9 cellular contexts compared by ENCODE assay signal in the genomic region with DNA sequence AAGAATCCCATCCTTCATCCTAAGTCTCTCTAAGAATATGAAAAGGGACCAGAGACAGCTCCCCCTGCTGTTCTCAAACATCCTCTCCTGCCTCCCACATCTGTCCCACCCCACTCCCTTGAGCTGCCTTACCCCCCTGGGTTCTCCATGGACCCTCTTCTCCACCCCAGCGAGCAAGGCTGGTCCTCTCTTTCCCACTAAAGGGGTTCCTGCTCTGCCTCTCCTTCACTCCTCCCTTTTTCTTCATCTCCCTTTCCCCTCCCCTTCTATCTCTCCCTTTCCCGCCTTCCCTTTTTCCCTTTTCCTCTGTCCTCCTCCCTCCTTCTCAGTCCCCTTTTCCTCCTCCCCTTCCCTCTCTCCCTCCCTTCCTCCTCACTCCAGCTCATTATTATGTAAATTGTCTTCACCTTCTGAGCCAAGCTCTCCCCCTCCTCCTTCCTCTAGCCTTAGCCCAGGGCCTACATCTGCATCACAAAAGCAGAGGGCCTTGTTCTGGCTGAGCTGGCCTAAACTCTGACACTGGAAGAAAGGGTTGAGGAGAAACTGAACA.
A peak's percentile ranks its signal among the peaks of the same experiment; 100 is the strongest.
DNase-seq lines count a peak whose midpoint lies in the region; ATAC-seq and TF ChIP-seq lines count a peak whose summit lies in the region.
"Had no signal": no experiment of that assay in that cellular context is flagged by ENCODE, and none has a peak within 500 bp of the region (broad histone marks: within the 10 kb centered on the region; RNA-seq: fewer than 3 reads in every experiment).

No MANE protein-coding gene starts in this region.

- TF ChIP-seq CTCF in heart left ventricle (IDR thresholded peaks at IDR 0.05) (peak in 8 of 12 donors; percentile 12 to 41 (median 20)), fibroblast of pulmonary artery (IDR thresholded peaks at IDR 0.05; ENCODE audit: low read length, missing control alignments) (peak; percentile 40)

- no peak overlapping the region for H3K4me3 ChIP-seq in heart left ventricle
- H3K4me3 ChIP-seq in fibroblast of pulmonary artery (replicated peaks; ENCODE audit: low read depth, low read length): no peak overlapping the region

- H3K4me1 ChIP-seq in heart left ventricle: peaks cover 0 to 10% (median 0%) of the 10 kb centered on the region in 12 donors

- no peak overlapping the region for H3K27ac ChIP-seq in heart left ventricle
- H3K27ac ChIP-seq in temporal lobe (ENCODE audit: low read depth, low read length): peak overlapping the region; percentile 86

- 79 to 91% (median 84%) methylated on average over 2 of the region's 2 CpGs for whole genome bisulfite sequencing in heart left ventricle, 4 donors

- intact Hi-C loops in heart left ventricle (cut with DNase I): no loop called here
- intact Hi-C loops in left ventricle myocardium superior (cut with micrococcal nuclease): no loop called here

- no peak for TF ChIP-seq POLR2A in heart left ventricle (IDR thresholded peaks at IDR 0.05)

- no peaks in the 10 kb centered on the region for H3K27me3 ChIP-seq in heart left ventricle

- H3K9me3 ChIP-seq in heart left ventricle: no peaks in the 10 kb centered on the region

- no peak for ATAC-seq in heart left ventricle
- no peak for ATAC-seq in left ventricle myocardium superior
- ATAC-seq in HG02623 (IDR thresholded peaks at IDR 0.05; ENCODE audit: unreplicated experiment): no peak

- DNase-seq in heart left ventricle (no peak), left ventricle myocardium superior (no peak), NCI-H82 treated with DMSO at 0.1 percent for 48 hours (lab: John Stamatoyannopoulos, UW; ENCODE audit: unreplicated experiment) (peak; percentile 1), fibroblast of pulmonary artery (ENCODE audit: low read depth) (no peak), cortex of kidney (lab: John Stamatoyannopoulos, UW) (no peak)
- DNase-seq in activated effector memory CD4-positive, alpha-beta T cell treated with Interleukin-2 at 50 U/mL for 16 hours: no peak
- DNase-seq: activated effector memory CD4-positive, alpha-beta T cell treated with anti-CD3 and anti-CD28 coated beads, Interleukin-2, amount 50 U/mL, for 16 hours had no signal

- no peaks in the 10 kb centered on the region for H3K36me3 ChIP-seq in heart left ventricle
